5 cellular contexts compared by ENCODE assay signal in the genomic region with DNA sequence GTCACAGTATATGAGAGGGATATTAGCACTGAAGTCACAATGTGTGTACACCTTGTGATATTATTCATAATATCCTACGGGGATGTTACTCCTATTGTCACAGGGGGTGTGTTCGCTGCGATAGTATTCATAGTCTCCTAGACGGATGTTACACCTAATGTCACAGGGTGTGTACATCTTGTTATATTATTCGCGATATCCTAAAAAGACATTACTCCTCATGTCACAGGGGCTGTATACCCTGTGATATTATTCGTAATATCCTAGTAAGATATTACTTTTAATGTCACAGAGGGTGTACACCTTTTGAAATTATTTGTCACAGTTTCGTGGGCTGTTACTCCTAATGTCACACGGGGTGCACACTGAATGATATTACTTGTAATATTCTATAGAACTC. TPM values are rescaled to one million over a fixed set of nuclear protein-coding genes. Genes with fewer than 3 reads are reported as not detected.
"Had no signal": no experiment of that assay in that cellular context is flagged by ENCODE, and none has a peak within 500 bp of the region (broad histone marks: within the 10 kb centered on the region; RNA-seq: fewer than 3 reads in every experiment).

No MANE protein-coding gene starts in this region.

RNA-seq across cellular contexts. Expression of a gene that starts 25.8 kb away (rescaled TPM):
- total RNA-seq: activated B cell treated with CpG ODN at 0.5 μM for 24 hours; activated CD4-positive, alpha-beta memory T cell treated with anti-CD3 and anti-CD28 coated beads, Interleukin-2, amount 10 ng/mL, durations not matched to agents 7 days and 5 days; activated CD8-positive, alpha-beta memory T cell treated with anti-CD3 and anti-CD28 coated beads for 36 hours; activated CD8-positive, alpha-beta memory T cell treated with anti-CD3 and anti-CD28 coated beads, Interleukin-2, amount 10 ng/mL, durations not matched to agents 7 days and 5 days; T-helper 17 cell had no signal
